In the genomic region with DNA sequence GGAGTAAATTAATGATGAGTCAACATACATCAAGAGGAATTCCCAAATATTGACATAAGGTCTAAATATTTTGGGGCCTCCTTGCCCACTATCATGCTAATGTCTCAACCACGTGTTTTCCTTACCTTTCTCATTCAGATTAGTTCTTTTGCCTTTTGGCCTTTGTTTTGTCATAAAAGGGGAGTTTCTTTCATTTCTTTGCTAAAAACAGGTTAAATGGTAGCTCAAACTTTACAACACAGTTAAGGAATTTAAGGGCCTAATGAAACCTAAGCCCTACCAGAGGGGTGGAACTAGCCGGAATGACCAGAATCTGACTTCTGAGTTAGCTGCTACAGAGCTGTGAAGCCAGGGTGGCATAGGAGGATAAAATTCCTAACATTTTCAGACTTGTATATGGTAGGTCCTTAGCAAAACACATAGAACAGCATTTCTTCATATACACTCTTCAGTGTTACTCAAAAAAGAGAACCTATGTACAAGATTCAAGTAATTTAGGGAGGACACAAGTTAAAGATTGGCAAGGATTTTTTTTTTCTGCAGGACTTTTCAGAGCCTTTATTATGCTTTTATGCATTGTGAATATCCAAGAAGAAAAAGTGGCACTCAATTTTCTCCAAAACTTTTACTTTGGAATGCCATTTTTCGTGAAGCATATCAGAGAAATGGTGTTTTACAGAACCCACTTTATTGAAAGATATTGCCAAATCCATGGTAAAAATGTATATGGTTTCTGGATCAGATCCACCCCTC, we compare ENCODE assay signal across 28 cellular contexts.
DNase-seq lines count a peak whose midpoint lies in the region; FAIRE-seq and TF ChIP-seq lines count a peak whose summit lies in the region.
"Had no signal": no experiment of that assay in that cellular context is flagged by ENCODE, and none has a peak within 500 bp of the region (broad histone marks: within the 10 kb centered on the region; RNA-seq: fewer than 3 reads in every experiment).

No MANE protein-coding gene starts in this region.

- H3K4me1 Mint-ChIP-seq in osteocyte (ENCODE audit: unreplicated experiment), result no peaks in the 10 kb centered on the region
- H3K4me1 Mint-ChIP-seq: B cell had no signal

- no peak overlapping the region for H3K27ac ChIP-seq in PC-9
- H3K27ac ChIP-seq: adrenal gland, body of pancreas, tibial artery had no signal

- no peaks in the 10 kb centered on the region for H3K9me3 Mint-ChIP-seq in osteocyte (ENCODE audit: unreplicated experiment)
- H3K9me3 Mint-ChIP-seq: activated T-cell treated with anti-CD3 and anti-CD28 coated beads, Interleukin-2, amount 50 U/mL, for 24 hours; immature natural killer cell; naive B cell had no signal

- H2AFZ ChIP-seq in PC-9, result no peak overlapping the region

- H3K27me3 ChIP-seq in HAP-1 (ENCODE audit: low read depth) (no peaks in the 10 kb centered on the region), bronchial epithelial cell (ENCODE audit: control insufficient read depth, insufficient read depth, low read length) (no peaks in the 10 kb centered on the region), PC-9 (ENCODE audit: insufficient read depth, low read depth) (no peaks in the 10 kb centered on the region)
- H3K27me3 ChIP-seq: adrenal gland, body of pancreas, tibial artery had no signal

- H3F3A ChIP-seq in PC-9 (ENCODE audit: insufficient read depth, low read depth), result no peaks in the 10 kb centered on the region

- no peaks in the 10 kb centered on the region for H3K79me2 ChIP-seq in PC-9 (ENCODE audit: low read depth)

- TF ChIP-seq CTCF in bronchial epithelial cell (IDR thresholded peaks at IDR 0.05; ENCODE audit: insufficient read depth, low read length, severe bottlenecking) (no peak), osteocyte (IDR thresholded peaks at IDR 0.05) (no peak), PC-9 (conservative IDR thresholded peaks at IDR 0.05) (no peak)

- H3K9me3 ChIP-seq in HAP-1 (no peaks in the 10 kb centered on the region), PC-9 (ENCODE audit: insufficient read depth, low read depth) (no peaks in the 10 kb centered on the region)
- H3K9me3 ChIP-seq: adrenal gland, body of pancreas, tibial artery had no signal

- H3K36me3 Mint-ChIP-seq in osteocyte (ENCODE audit: unreplicated experiment), result no peaks in the 10 kb centered on the region

- H3K4me3 Mint-ChIP-seq in osteocyte (ENCODE audit: unreplicated experiment), result no peak overlapping the region
- H3K4me3 Mint-ChIP-seq: activated T-cell treated with anti-CD3 and anti-CD28 coated beads, Interleukin-2, amount 50 U/mL, for 24 hours; B cell; immature natural killer cell; naive B cell had no signal

- POLR2A ChIA-PET in PC-9 (lab: Charles Lee; ENCODE audit: unreplicated experiment), result no interaction called here

- no peaks in the 10 kb centered on the region for H3K27me3 Mint-ChIP-seq in osteocyte (ENCODE audit: unreplicated experiment)
- H3K27me3 Mint-ChIP-seq: activated T-cell treated with anti-CD3 and anti-CD28 coated beads, Interleukin-2, amount 50 U/mL, for 24 hours; B cell; naive B cell had no signal

- H3K36me3 ChIP-seq in HAP-1 (replicated peaks) (no peaks in the 10 kb centered on the region), bronchial epithelial cell (ENCODE audit: control insufficient read depth, insufficient read depth, low read length) (no peaks in the 10 kb centered on the region), PC-9 (ENCODE audit: low read depth) (no peaks in the 10 kb centered on the region)
- H3K36me3 ChIP-seq: adrenal gland, tibial artery had no signal

- intact Hi-C loops in PC-9 (cut with micrococcal nuclease; ENCODE audit: unreplicated experiment), result no loop called here

- H3K4me2 ChIP-seq in PC-9, result no peak overlapping the region

- DNase-seq in AG08396 (ENCODE audit: low spot score) (peak; percentile 8), HAP-1 (ENCODE audit: low spot score in 2 of 2) (peak; percentile 55 to 87), bronchial epithelial cell (ENCODE audit: low read depth) (peak; percentile 16), iPS-NIHi7 (ENCODE audit: extremely low spot score) (peak; percentile 54), osteocyte (ENCODE audit: extremely low spot score, unreplicated experiment) (no peak), SHP77 (lab: John Stamatoyannopoulos, UW) (no peak), PC-9 (no peak)
- no peak for DNase-seq in stimulated activated CD8-positive, alpha-beta memory T cell treated with anti-CD3 and anti-CD28 coated beads, Interleukin-4, amount 100 ng/mL, for 48 hours
- DNase-seq: activated CD4-positive, alpha-beta T cell treated with anti-CD3 and anti-CD28 coated beads for 48 hours; activated T-cell treated with anti-CD3 and anti-CD28 coated beads, Interleukin-2, amount 50 U/mL, for 24 hours; adrenal gland; body of pancreas; DMS53; GDM1; immature natural killer cell; Kasumi-1; MV-4-11; naive B cell; NCI-H146; NCI-H446 treated with DMSO at 0.1 percent for 48 hours; occipital lobe; OCI-M1; small intestine; stimulated activated CD4-positive, alpha-beta T cell treated with anti-CD3 and anti-CD28 coated beads, Interleukin-1b, Interleukin-23, amount 100 ng/mL, for 48 hours; tibial artery had no signal

- in situ Hi-C loops in HAP-1 (cut with MboI; ENCODE audit: low sequenced_read_pairs), result no loop called here

- CTCF ChIA-PET in PC-9 (lab: Charles Lee), result no interaction called here

- H3K4me1 ChIP-seq in HAP-1, result peaks cover 45% of the 10 kb centered on the region
- H3K4me1 ChIP-seq in PC-9 (replicated peaks; ENCODE audit: insufficient read depth), result no peaks in the 10 kb centered on the region
- H3K4me1 ChIP-seq: adrenal gland, body of pancreas, tibial artery had no signal

- H3K4me3 ChIP-seq in HAP-1, result no peak overlapping the region
- no peak overlapping the region for H3K4me3 ChIP-seq in bronchial epithelial cell (ENCODE audit: low read depth, low read length)
- H3K4me3 ChIP-seq in PC-9, result no peak overlapping the region
- H3K4me3 ChIP-seq: adrenal gland, body of pancreas, tibial artery had no signal

- H3K27ac Mint-ChIP-seq in osteocyte (ENCODE audit: unreplicated experiment), result no peak overlapping the region
- H3K27ac Mint-ChIP-seq: activated T-cell treated with anti-CD3 and anti-CD28 coated beads, Interleukin-2, amount 50 U/mL, for 24 hours; B cell; immature natural killer cell had no signal

- 0 out of 2 replicates have a peak, but pooled peaks cover 3% of the 10 kb centered on the region for H4K20me1 ChIP-seq in PC-9 (ENCODE audit: insufficient read depth)

- no peak for FAIRE-seq in bronchial epithelial cell (lab: Jason Lieb, UNC)
- FAIRE-seq: A204.1, GM19239 had no signal

- H3K9me2 ChIP-seq in PC-9 (ENCODE audit: insufficient read depth), result no peaks in the 10 kb centered on the region; the same call in 1 of the 2 replicates

- BruUV-seq in PC-9 (replicated peaks; lab: Mats Ljungman, UMichigan), result no TSS peak

Comparison
In these comparisons a context has a peak if more than half of its experiments do, and no peak if none do; other contexts are left out.
1. DNase-seq: peak in AG08396 (single experiment), HAP-1 (2 of 2), bronchial epithelial cell (single experiment) and iPS-NIHi7 (single experiment); none in osteocyte (single experiment), SHP77 (0 of 2), stimulated activated CD8-positive, alpha-beta memory T cell treated with anti-CD3 and anti-CD28 coated beads, Interleukin-4, amount 100 ng/mL, for 48 hours (single experiment) and PC-9 (0 of 2).